10 cellular contexts compared by ENCODE assay signal in the genomic region with DNA sequence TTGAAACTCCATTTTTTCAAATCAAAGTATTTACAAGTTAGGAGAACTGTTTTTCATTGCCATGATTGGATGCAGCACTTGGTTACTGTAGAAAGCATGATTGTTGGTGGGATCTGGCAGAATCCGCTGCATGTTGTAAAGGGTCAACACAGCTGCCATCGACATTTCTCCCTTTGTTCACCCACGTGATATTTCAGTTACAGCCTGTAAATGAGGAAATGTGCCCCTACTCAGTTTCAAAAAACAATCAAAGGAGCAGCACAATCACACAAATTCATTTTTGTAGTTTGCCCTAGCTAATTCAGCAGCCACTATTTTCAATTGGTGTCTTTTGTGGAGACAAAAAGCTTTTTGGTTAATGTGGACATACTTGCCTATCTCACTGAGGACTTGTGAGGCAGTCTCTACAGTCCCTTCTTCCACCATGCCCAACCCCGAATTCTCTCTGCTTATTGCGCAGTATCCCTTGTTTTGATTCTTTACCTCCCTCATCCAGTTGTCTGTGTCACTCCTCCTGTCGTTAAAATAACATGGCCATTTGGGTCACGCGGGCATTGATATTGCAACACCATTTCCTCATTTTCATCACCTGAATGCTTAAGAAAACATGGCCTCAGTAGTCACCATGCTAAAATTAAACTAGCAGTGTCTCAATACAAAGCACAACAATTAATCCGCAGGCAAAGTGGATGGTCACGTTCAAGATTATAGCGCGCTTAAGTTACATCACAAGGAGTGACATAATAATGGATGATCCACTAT. TPM values are rescaled to one million over a fixed set of nuclear protein-coding genes. Genes with fewer than 3 reads are reported as not detected.
A peak's percentile ranks its signal among the peaks of the same experiment; 100 is the strongest.
DNase-seq lines count a peak whose midpoint lies in the region; ATAC-seq and TF ChIP-seq lines count a peak whose summit lies in the region.
"Had no signal": no experiment of that assay in that cellular context is flagged by ENCODE, and none has a peak within 500 bp of the region (broad histone marks: within the 10 kb centered on the region; RNA-seq: fewer than 3 reads in every experiment).

No MANE protein-coding gene starts in this region.

- CTCF ChIA-PET in activated CD8-positive, alpha-beta memory T cell treated with anti-CD3 and anti-CD28 coated beads, Interleukin-2, amount 10 ng/mL, durations not matched to agents 7 days and 5 days (lab: Charles Lee), result interaction anchor here (1.0 to 1.7 kb wide), 3 partner anchors 17 to 238 kb away, joined by 3 to 4 read pairs (median 3); a partner anchor contains a TSS
- CTCF ChIA-PET in Panc1 (lab: Charles Lee), result no interaction called here
- CTCF ChIA-PET in GM10248 (lab: Yijun Ruan, JAX), result interaction anchor here (1.2 kb wide), 1 partner anchor 13 kb away, joined by 3 read pairs; no protein-coding TSS in a partner anchor

- peak overlapping the region; percentile 99 for H3K27ac Mint-ChIP-seq in activated CD8-positive, alpha-beta memory T cell treated with anti-CD3 and anti-CD28 coated beads, Interleukin-2, amount 10 ng/mL, durations not matched to agents 7 days and 5 days

- peak overlapping the region; percentile 58 for H3K4me3 Mint-ChIP-seq in activated CD8-positive, alpha-beta memory T cell treated with anti-CD3 and anti-CD28 coated beads, Interleukin-2, amount 10 ng/mL, durations not matched to agents 7 days and 5 days

- no peak for ATAC-seq in activated CD8-positive, alpha-beta memory T cell treated with anti-CD3 and anti-CD28 coated beads, Interleukin-2, amount 10 ng/mL, durations not matched to agents 7 days and 5 days
- ATAC-seq in Panc1, result no peak
- no peak for ATAC-seq in GM19328 (IDR thresholded peaks at IDR 0.05; ENCODE audit: unreplicated experiment)

- peaks cover 39% of the 10 kb centered on the region for H3K4me1 Mint-ChIP-seq in activated CD8-positive, alpha-beta memory T cell treated with anti-CD3 and anti-CD28 coated beads, Interleukin-2, amount 10 ng/mL, durations not matched to agents 7 days and 5 days

- POLR2A ChIA-PET in Panc1 (lab: Charles Lee), result no interaction called here
- POLR2A ChIA-PET in GM10248 (lab: Yijun Ruan, JAX), result no interaction called here

- in situ Hi-C loops in Panc1 (cut with HindIII; ENCODE audit: low pct_unique_long_range_greater_than_20kb, low sequenced_read_pairs), result loop anchor here (10.0 kb wide), 1 partner anchor 63 kb away; no protein-coding TSS in a partner anchor

- H3K4me1 ChIP-seq in Panc1 (ENCODE audit: control insufficient read depth, insufficient read depth, low read length), result peaks cover 73% of the 10 kb centered on the region
- H3K4me1 ChIP-seq in tibial artery, result peaks cover 0 to 90% (median 67%) of the 10 kb centered on the region in 4 donors

- H3K9me3 ChIP-seq in Panc1 (ENCODE audit: control insufficient read depth, insufficient read depth, low read depth, low read length) (no peaks in the 10 kb centered on the region), tibial artery (no peaks in the 10 kb centered on the region)

- intact Hi-C loops in Panc1 (cut with micrococcal nuclease; ENCODE audit: unreplicated experiment) (no loop called here), tibial artery (cut with DNase I; ENCODE audit: low total_unique reads) (no loop called here)

- no peak for TF ChIP-seq CTCF in Panc1 (IDR thresholded peaks at IDR 0.05)
- TF ChIP-seq CTCF in fibroblast of villous mesenchyme (IDR thresholded peaks at IDR 0.05; ENCODE audit: insufficient read depth, low read depth, low read length), result no peak
- TF ChIP-seq CTCF in tibial artery (IDR thresholded peaks at IDR 0.05), result no peak
- TF ChIP-seq CTCF in GM10248 (IDR thresholded peaks at IDR 0.05; ENCODE audit: control extremely low read depth, extremely low read depth, low read depth, missing control alignments), result no peak

- H3K4me3 ChIP-seq in Panc1 (ENCODE audit: low read depth in 2 of 2, low read length in 2 of 2) (no peak overlapping the region), fibroblast of villous mesenchyme (ENCODE audit: low read depth, low read length) (no peak overlapping the region), tibial artery (no peak overlapping the region)

- peaks cover 6% of the 10 kb centered on the region for H3K36me3 Mint-ChIP-seq in activated CD8-positive, alpha-beta memory T cell treated with anti-CD3 and anti-CD28 coated beads, Interleukin-2, amount 10 ng/mL, durations not matched to agents 7 days and 5 days

- H3K27me3 ChIP-seq in Panc1 (ENCODE audit: control insufficient read depth, insufficient read depth, low read length), result no peaks in the 10 kb centered on the region
- H3K27me3 ChIP-seq in tibial artery, result no peaks in the 10 kb centered on the region

- BruUV-seq in Panc1 (replicated peaks; lab: Mats Ljungman, UMichigan), result no TSS peak

- peaks cover 6% of the 10 kb centered on the region for H3K27me3 Mint-ChIP-seq in activated CD8-positive, alpha-beta memory T cell treated with anti-CD3 and anti-CD28 coated beads, Interleukin-2, amount 10 ng/mL, durations not matched to agents 7 days and 5 days

- no peak for DNase-seq in activated CD8-positive, alpha-beta memory T cell treated with anti-CD3 and anti-CD28 coated beads, Interleukin-2, amount 10 ng/mL, durations not matched to agents 7 days and 5 days
- DNase-seq in activated CD8-positive, alpha-beta memory T cell treated with anti-CD3 and anti-CD28 coated beads for 24 hours, result no peak
- DNase-seq in Panc1 (ENCODE audit: low read depth, low spot score) (no peak), fibroblast of villous mesenchyme (ENCODE audit: low read depth) (peak; percentile 44), tibial artery (no peak), GM10248 (ENCODE audit: extremely low spot score) (no peak), dedifferentiated amniotic fluid mesenchymal stem cell (ENCODE audit: extremely low spot score) (no peak)
- DNase-seq: activated CD4-positive, alpha-beta T cell treated with anti-CD3 and anti-CD28 coated beads for 4 hours; nucleus accumbens had no signal

- no peaks in the 10 kb centered on the region for H3K9me3 Mint-ChIP-seq in activated CD8-positive, alpha-beta memory T cell treated with anti-CD3 and anti-CD28 coated beads, Interleukin-2, amount 10 ng/mL, durations not matched to agents 7 days and 5 days (ENCODE audit: low read depth)

- H3K27ac ChIP-seq in Panc1 (ENCODE audit: low read length) (peak overlapping the region; percentile 88), tibial artery (peak overlapping the region; percentile 74 to 98)

- H3K36me3 ChIP-seq in Panc1 (ENCODE audit: control insufficient read depth, insufficient read depth, low read length) (no peaks in the 10 kb centered on the region), tibial artery (no peaks in the 10 kb centered on the region)

RNA-seq across cellular contexts. Expression of a gene that starts 6.4 kb away (rescaled TPM):
- under 1 TPM in 1 of 2 experiments, not detected in 1; 0.30 TPM for total RNA-seq in activated CD8-positive, alpha-beta memory T cell treated with anti-CD3 and anti-CD28 coated beads, Interleukin-2, amount 10 ng/mL, durations not matched to agents 7 days and 5 days
- 1.1 TPM for total RNA-seq in Panc1 (2021; ENCODE audit: unreplicated experiment)
- 3.0 TPM for polyA plus RNA-seq in Panc1 (2012; ENCODE audit: insufficient read length)
- total RNA-seq in fibroblast of villous mesenchyme, result not detected in 2 replicates

RNA-seq across cellular contexts. Expression of a gene that starts 24.0 kb away (rescaled TPM):
- total RNA-seq in activated CD8-positive, alpha-beta memory T cell treated with anti-CD3 and anti-CD28 coated beads, Interleukin-2, amount 10 ng/mL, durations not matched to agents 7 days and 5 days, result 10 to 100 TPM; 53.5 to 56.9 TPM
- 70.6 TPM for total RNA-seq in Panc1 (2021; ENCODE audit: unreplicated experiment)
- polyA plus RNA-seq in Panc1 (2012; ENCODE audit: insufficient read length), result 12.9 TPM
- total RNA-seq in fibroblast of villous mesenchyme, result 38.4 and 53.5 TPM in 2 replicates
